9 cellular contexts compared by ENCODE assay signal in genomic region chr2:237696471-237696870, GRCh38.
DNase-seq lines count a peak whose midpoint lies in the region; ATAC-seq and TF ChIP-seq lines count a peak whose summit lies in the region.
"Had no signal": no experiment of that assay in that cellular context is flagged by ENCODE, and none has a peak within 500 bp of the region (broad histone marks: within the 10 kb centered on the region; RNA-seq: fewer than 3 reads in every experiment).

No MANE protein-coding gene starts in this region.

- intact Hi-C loops in activated T-helper 2 cell treated with anti-CD3 and anti-CD28 coated beads, Interferon-gamma antibody, Interleukin-2, Interleukin-4, amounts not matched to agents 10 μg/mL and 5 μg/mL and 100 μg/mL, durations not matched to agents 14 hours and 24 hours and 36 hours (cut with micrococcal nuclease), result loop anchor here (2.0 to 5.0 kb wide), 2 partner anchors 48 to 366 kb away; partner anchors contain the start of gene SCLY
- intact Hi-C loops in natural killer cell (cut with micrococcal nuclease), result loop anchor here (5.0 to 10.0 kb wide), 2 partner anchors 36 to 208 kb away; no protein-coding TSS in a partner anchor

- H3K4me3 Mint-ChIP-seq in HFFc6 (peak overlapping the region; percentile 55; the same call in 1 of the 2 replicates), natural killer cell (peak overlapping the region; percentile 98)
- peak overlapping the region; percentile 99 for H3K4me3 Mint-ChIP-seq in activated T-helper 2 cell treated with anti-CD3 and anti-CD28 coated beads, Interferon-gamma antibody, Interleukin-2, Interleukin-4, amounts not matched to agents 10 μg/mL and 5 μg/mL and 100 μg/mL, durations not matched to agents 14 hours and 24 hours and 36 hours (ENCODE audit: low read depth)

- no peaks in the 10 kb centered on the region; the same call in 1 of the 2 replicates for H3K27me3 Mint-ChIP-seq in HFFc6 (ENCODE audit: insufficient read depth)
- H3K27me3 Mint-ChIP-seq in activated T-helper 2 cell treated with anti-CD3 and anti-CD28 coated beads, Interferon-gamma antibody, Interleukin-2, Interleukin-4, amounts not matched to agents 10 μg/mL and 5 μg/mL and 100 μg/mL, durations not matched to agents 14 hours and 24 hours and 36 hours (ENCODE audit: low read depth), result no peaks in the 10 kb centered on the region
- no peaks in the 10 kb centered on the region for H3K27me3 Mint-ChIP-seq in natural killer cell (ENCODE audit: low read depth in 2 of 2)

- no peak for DNase-seq in HFFc6
- DNase-seq in activated T-helper 2 cell treated with anti-CD3 and anti-CD28 coated beads, Interferon-gamma antibody, Interleukin-2, Interleukin-4, amounts not matched to agents 10 μg/mL and 5 μg/mL and 100 μg/mL, durations not matched to agents 14 hours and 24 hours and 36 hours (ENCODE audit: low spot score), result no peak
- DNase-seq in natural killer cell, result no peak
- DNase-seq in AG08396 (ENCODE audit: low spot score), result no peak
- no peak for DNase-seq in SKM-1 treated with dmso at 0.1 percent for 144 hours (lab: John Stamatoyannopoulos, UW; ENCODE audit: unreplicated experiment)
- no peak for DNase-seq in central memory CD4-positive, alpha-beta T cell
- no peak for DNase-seq in NCI-H2029 (lab: John Stamatoyannopoulos, UW)
- DNase-seq: stimulated activated CD4-positive, alpha-beta T cell treated with anti-CD3 and anti-CD28 coated beads, Interleukin-2, amount 100 ng/mL, for 48 hours had no signal

- peak overlapping the region; percentile 95 for H3K27ac Mint-ChIP-seq in HFFc6
- peak overlapping the region; percentile 98 for H3K27ac Mint-ChIP-seq in activated T-helper 2 cell treated with anti-CD3 and anti-CD28 coated beads, Interferon-gamma antibody, Interleukin-2, Interleukin-4, amounts not matched to agents 10 μg/mL and 5 μg/mL and 100 μg/mL, durations not matched to agents 14 hours and 24 hours and 36 hours
- peak overlapping the region; percentile 95 to 99 for H3K27ac Mint-ChIP-seq in natural killer cell

- peak; percentile 7 to 31 (median 9) for ATAC-seq in natural killer cell

- TF ChIP-seq CTCF in HFFc6 (IDR thresholded peaks at IDR 0.05), result no peak
- no peak for TF ChIP-seq CTCF in natural killer cell (IDR thresholded peaks at IDR 0.05)

- H3K9me3 Mint-ChIP-seq in HFFc6, result no peaks in the 10 kb centered on the region
- no peaks in the 10 kb centered on the region for H3K9me3 Mint-ChIP-seq in activated T-helper 2 cell treated with anti-CD3 and anti-CD28 coated beads, Interferon-gamma antibody, Interleukin-2, Interleukin-4, amounts not matched to agents 10 μg/mL and 5 μg/mL and 100 μg/mL, durations not matched to agents 14 hours and 24 hours and 36 hours
- H3K9me3 Mint-ChIP-seq in natural killer cell, result no peaks in the 10 kb centered on the region

- H3K4me3 ChIP-seq in GM08714 (ENCODE audit: low read length), result peak overlapping the region; percentile 60; the same call in 1 of the 2 replicates

- H3K36me3 Mint-ChIP-seq in HFFc6 (ENCODE audit: low read depth) (peaks cover 15% of the 10 kb centered on the region; the same call in 1 of the 2 replicates), natural killer cell (no peaks in the 10 kb centered on the region)
- H3K36me3 Mint-ChIP-seq in activated T-helper 2 cell treated with anti-CD3 and anti-CD28 coated beads, Interferon-gamma antibody, Interleukin-2, Interleukin-4, amounts not matched to agents 10 μg/mL and 5 μg/mL and 100 μg/mL, durations not matched to agents 14 hours and 24 hours and 36 hours (ENCODE audit: low read depth), result peaks cover 56% of the 10 kb centered on the region

- H3K4me1 Mint-ChIP-seq in HFFc6 (ENCODE audit: low read depth), result peaks cover 77% of the 10 kb centered on the region
- H3K4me1 Mint-ChIP-seq in activated T-helper 2 cell treated with anti-CD3 and anti-CD28 coated beads, Interferon-gamma antibody, Interleukin-2, Interleukin-4, amounts not matched to agents 10 μg/mL and 5 μg/mL and 100 μg/mL, durations not matched to agents 14 hours and 24 hours and 36 hours (ENCODE audit: low read depth), result peaks cover 67% of the 10 kb centered on the region
- peaks cover 79 to 83% of the 10 kb centered on the region in 2 donors for H3K4me1 Mint-ChIP-seq in natural killer cell
